1 cellular context compared by ENCODE assay signal in genomic region chr4:48032721-48033120, GRCh38.
TF ChIP-seq lines count a peak whose summit lies in the region.

No MANE protein-coding gene starts in this region.

TF ChIP-seq in GM23338, 12 proteins besides CTCF, POLR2A, EP300 and RAD21:
- no peak for TF ChIP-seq ZNF331 (CRISPR knock-in tag; IDR thresholded peaks at IDR 0.05; ENCODE audit: low read depth)
- TF ChIP-seq JUNB (IDR thresholded peaks at IDR 0.05; ENCODE audit: unreplicated experiment): no peak
- TF ChIP-seq EZH2 (IDR thresholded peaks at IDR 0.05; ENCODE audit: low read depth, unreplicated experiment): no peak
- no peak for TF ChIP-seq ZNF114 (CRISPR knock-in tag; IDR thresholded peaks at IDR 0.05)
- no peak for TF ChIP-seq ZNF462 (CRISPR knock-in tag; IDR thresholded peaks at IDR 0.05)
- no peak for TF ChIP-seq NANOG (IDR thresholded peaks at IDR 0.05; ENCODE audit: borderline replicate concordance)
- no peak for TF ChIP-seq REST (IDR thresholded peaks at IDR 0.05; ENCODE audit: unreplicated experiment)
- TF ChIP-seq POLR2AphosphoS5 (IDR thresholded peaks at IDR 0.05; ENCODE audit: low read depth): no peak
- TF ChIP-seq STAT1 (IDR thresholded peaks at IDR 0.05; ENCODE audit: unreplicated experiment): no peak
- no peak for TF ChIP-seq EZH2phosphoT487 (IDR thresholded peaks at IDR 0.05; ENCODE audit: unreplicated experiment)
- no peak for TF ChIP-seq CREB1 (CRISPR knock-in tag; IDR thresholded peaks at IDR 0.05; ENCODE audit: low read depth)
- TF ChIP-seq ETS1 (IDR thresholded peaks at IDR 0.05): no peak
TF ChIP-seq in GM23338: peak in this region for 0.
